In genomic region chr9:94375192-94375591, GRCh38 we compare ENCODE assay signal across 8 cellular contexts. TPM values are rescaled to one million over a fixed set of nuclear protein-coding genes. Genes with fewer than 3 reads are reported as not detected.
A peak's percentile ranks its signal among the peaks of the same experiment; 100 is the strongest.
DNase-seq lines count a peak whose midpoint lies in the region; ATAC-seq and TF ChIP-seq lines count a peak whose summit lies in the region.
"Not testable (repeated sequence)": the region's sequence is repeated elsewhere in the genome, so short reads cannot be mapped to it uniquely, and the experiment has no call there.

No MANE protein-coding gene starts in this region.

- not testable (repeated sequence) for H3K36me3 Mint-ChIP-seq in neural crest cell (ENCODE audit: low read depth)

- not testable (repeated sequence) for H3K4me1 ChIP-seq in upper lobe of left lung

- not testable (repeated sequence) for TF ChIP-seq EP300 in upper lobe of left lung (IDR thresholded peaks at IDR 0.05)

- peak overlapping the region; percentile 57 for H3K27ac Mint-ChIP-seq in neural crest cell (ENCODE audit: unreplicated experiment)

- WGBS in upper lobe of left lung, 2 donors, result 0 to 2% methylated on average over 4 to 8 of the region's 18 CpGs

- POLR2A ChIA-PET in RWPE1 (lab: Yijun Ruan, JAX; ENCODE audit: low non-redundant PET), result not testable (repeated sequence)

- peak; percentile 53 for ATAC-seq in GM21723 (IDR thresholded peaks at IDR 0.05; ENCODE audit: unreplicated experiment)
- ATAC-seq in HG03439 (IDR thresholded peaks at IDR 0.05; ENCODE audit: unreplicated experiment), result peak; percentile 51
- peak in 1 of 2 donors; percentile 87 for ATAC-seq in upper lobe of left lung (ENCODE audit: low FRiP score in 2 of 2)

- H3K27me3 Mint-ChIP-seq in neural crest cell (ENCODE audit: low read depth), result peaks cover 27% of the 10 kb centered on the region

- H3K27me3 ChIP-seq in upper lobe of left lung, result not testable (repeated sequence)

- CTCF ChIA-PET in RWPE1 (lab: Yijun Ruan, JAX), result not testable (repeated sequence)

- TF ChIP-seq CTCF in GM12865 (IDR thresholded peaks at IDR 0.05; ENCODE audit: insufficient read depth, low read depth, low read length, missing control alignments); RWPE1 (conservative IDR thresholded peaks at IDR 0.05; ENCODE audit: low read depth); neural crest cell (conservative IDR thresholded peaks at IDR 0.05); upper lobe of left lung (IDR thresholded peaks at IDR 0.05): not testable (repeated sequence)

- not testable (repeated sequence) for H3K9me3 ChIP-seq in upper lobe of left lung

- H3K4me3 ChIP-seq in GM12865 (ENCODE audit: low read depth, low read length) (peak overlapping the region; percentile 56), upper lobe of left lung (peak overlapping the region; percentile 50 to 73 (median 68))

- H3K4me1 Mint-ChIP-seq in neural crest cell, result not testable (repeated sequence)

- peak; percentile 57 for DNase-seq in GM12865 (ENCODE audit: low read depth)
- DNase-seq in RWPE1 (ENCODE audit: low spot score); neural crest cell (ENCODE audit: low read depth, low spot score); upper lobe of left lung: not testable (repeated sequence)
- DNase-seq in amniotic epithelial cell (ENCODE audit: low read depth), result peak; percentile 31
- peak; percentile 3 for DNase-seq in globus pallidus (ENCODE audit: low spot score)

- H3K36me3 ChIP-seq in upper lobe of left lung, result not testable (repeated sequence)

- H3K4me3 Mint-ChIP-seq in neural crest cell, result peak overlapping the region; percentile 91

- peak in 1 of 4 donors; percentile 28 for TF ChIP-seq POLR2A in upper lobe of left lung (IDR thresholded peaks at IDR 0.05)

- not testable (repeated sequence) for H3K9me3 Mint-ChIP-seq in neural crest cell

- peak overlapping the region; percentile 86 for H3K27ac ChIP-seq in RWPE1
- H3K27ac ChIP-seq in upper lobe of left lung, result peak overlapping the region; percentile 69 to 86 (median 80)

RNA-seq across cellular contexts. Expression of gene NUTM2F, which starts 46.7 kb away (rescaled TPM):
- total RNA-seq in neural crest cell, result 0.09 TPM in 1 of 2 replicates, not detected in the other
- total RNA-seq in upper lobe of left lung, result not detected
